In genomic region chr19:31092189-31092753, GRCh38 we compare ENCODE assay signal across 25 cellular contexts.
"Had no signal": no experiment of that assay in that cellular context is flagged by ENCODE, and none has a peak within 500 bp of the region (broad histone marks: within the 10 kb centered on the region; RNA-seq: fewer than 3 reads in every experiment).

No MANE protein-coding gene starts in this region.

- ATAC-seq: activated CD4-positive, alpha-beta T cell treated with anti-CD3 and anti-CD28 coated beads for 36 hours; activated T-cell treated with anti-CD3 and anti-CD28 coated beads, Interleukin-2, amount 50 U/mL, for 4 hours; left lobe of liver; natural killer cell treated with Interleukin-12 subunit alpha and Interleukin-12 subunit beta and Interleukin-15 and Interleukin-18, amount 100 ng/mL, for 72 hours; stimulated activated naive B cell treated with anti-CD40 and anti-IgM and Interleukin-4, amounts not matched to agents 10 μg/mL and 1 μg/mL and 100 μg/mL, for 72 hours; T-cell had no signal

- H3K36me3 ChIP-seq: breast epithelium, esophagus muscularis mucosa, neutrophil, ovary, sigmoid colon had no signal

- H3K27ac Mint-ChIP-seq: activated B cell treated with CpG ODN at 0.5 μM for 24 hours; activated CD4-positive, alpha-beta T cell treated with anti-CD3 and anti-CD28 coated beads for 36 hours; activated naive CD8-positive, alpha-beta T cell treated with anti-CD3 and anti-CD28 coated beads for 36 hours; activated T-helper 2 cell treated with anti-CD3 and anti-CD28 coated beads, Interferon-gamma antibody, Interleukin-2, Interleukin-4, amounts not matched to agents 10 μg/mL and 5 μg/mL and 100 μg/mL, durations not matched to agents 14 hours and 24 hours and 36 hours; natural killer cell treated with Interleukin-12 subunit alpha and Interleukin-12 subunit beta and Interleukin-15 and Interleukin-18, amount 100 ng/mL, for 72 hours; stimulated activated naive B cell treated with anti-CD40 and anti-IgM and Interleukin-4, amounts not matched to agents 10 μg/mL and 1 μg/mL and 100 μg/mL, for 72 hours; T-cell had no signal

- H3K36me3 Mint-ChIP-seq: activated naive CD8-positive, alpha-beta T cell treated with anti-CD3 and anti-CD28 coated beads for 36 hours; natural killer cell treated with Interleukin-12 subunit alpha and Interleukin-12 subunit beta and Interleukin-15 and Interleukin-18, amount 100 ng/mL, for 72 hours; stimulated activated naive B cell treated with anti-CD40 and anti-IgM and Interleukin-4, amounts not matched to agents 10 μg/mL and 1 μg/mL and 100 μg/mL, for 72 hours; T-cell had no signal

- H3K4me1 ChIP-seq: breast epithelium, esophagus muscularis mucosa, sigmoid colon, testis had no signal

- H3K4me1 Mint-ChIP-seq: activated B cell treated with CpG ODN at 0.5 μM for 24 hours; activated CD4-positive, alpha-beta T cell treated with anti-CD3 and anti-CD28 coated beads for 36 hours; activated naive CD8-positive, alpha-beta T cell treated with anti-CD3 and anti-CD28 coated beads for 36 hours; T-cell had no signal

- DNase-seq: activated B cell treated with CpG ODN at 0.5 μM for 24 hours; activated CD4-positive, alpha-beta T cell treated with anti-CD3 and anti-CD28 coated beads for 36 hours; activated CD4-positive, alpha-beta T cell treated with anti-CD3 and anti-CD28 coated beads, Interleukin-2, amount 50 U/mL, for 4 hours; activated CD8-positive, alpha-beta memory T cell treated with anti-CD3 and anti-CD28 coated beads for 24 hours; activated CD8-positive, alpha-beta memory T cell treated with anti-CD3 and anti-CD28 coated beads, Interleukin-2, amount 50 U/mL, for 4 hours; activated naive CD4-positive, alpha-beta T cell treated with Interleukin-2 at 50 U/mL for 16 hours; activated naive CD8-positive, alpha-beta T cell treated with anti-CD3 and anti-CD28 coated beads for 36 hours; activated T-cell treated with anti-CD3 and anti-CD28 coated beads, Interleukin-2, amount 50 U/mL, for 4 hours; amniotic stem cell; mammary epithelial cell; ovary; sigmoid colon; stimulated activated CD4-positive, alpha-beta T cell treated with anti-CD3 and anti-CD28 coated beads, Interleukin-15, amount 100 ng/mL, for 24 hours; stimulated activated naive B cell treated with anti-CD40 and anti-IgM and Interleukin-4, amounts not matched to agents 10 μg/mL and 1 μg/mL and 100 μg/mL, for 72 hours; T-cell; testis; trophoblast cell had no signal

- H3K9me3 Mint-ChIP-seq: activated naive CD8-positive, alpha-beta T cell treated with anti-CD3 and anti-CD28 coated beads for 36 hours; activated T-cell treated with anti-CD3 and anti-CD28 coated beads, Interleukin-2, amount 50 U/mL, for 4 hours; activated T-helper 2 cell treated with anti-CD3 and anti-CD28 coated beads, Interferon-gamma antibody, Interleukin-2, Interleukin-4, amounts not matched to agents 10 μg/mL and 5 μg/mL and 100 μg/mL, durations not matched to agents 14 hours and 24 hours and 36 hours; natural killer cell treated with Interleukin-12 subunit alpha and Interleukin-12 subunit beta and Interleukin-15 and Interleukin-18, amount 100 ng/mL, for 72 hours; T-cell had no signal

- H3K9me3 ChIP-seq: breast epithelium, esophagus muscularis mucosa, neutrophil, ovary, sigmoid colon, testis had no signal

- H3K4me3 ChIP-seq: breast epithelium, coronary artery, esophagus muscularis mucosa, ovary, sigmoid colon, smooth muscle cell, testis had no signal

- H3K27me3 ChIP-seq: breast epithelium, neutrophil, ovary, sigmoid colon, testis had no signal

- H3K27ac ChIP-seq: breast epithelium, coronary artery, esophagus muscularis mucosa, neutrophil, ovary, sigmoid colon, testis had no signal

- H3K4me3 Mint-ChIP-seq: activated B cell treated with CpG ODN at 0.5 μM for 24 hours; activated CD4-positive, alpha-beta T cell treated with anti-CD3 and anti-CD28 coated beads for 36 hours; activated naive CD8-positive, alpha-beta T cell treated with anti-CD3 and anti-CD28 coated beads for 36 hours; activated T-cell treated with anti-CD3 and anti-CD28 coated beads, Interleukin-2, amount 50 U/mL, for 4 hours; natural killer cell treated with Interleukin-12 subunit alpha and Interleukin-12 subunit beta and Interleukin-15 and Interleukin-18, amount 100 ng/mL, for 72 hours; stimulated activated naive B cell treated with anti-CD40 and anti-IgM and Interleukin-4, amounts not matched to agents 10 μg/mL and 1 μg/mL and 100 μg/mL, for 72 hours; T-cell had no signal

- H3K27me3 Mint-ChIP-seq: activated B cell treated with CpG ODN at 0.5 μM for 24 hours had no signal
